In the genomic region with DNA sequence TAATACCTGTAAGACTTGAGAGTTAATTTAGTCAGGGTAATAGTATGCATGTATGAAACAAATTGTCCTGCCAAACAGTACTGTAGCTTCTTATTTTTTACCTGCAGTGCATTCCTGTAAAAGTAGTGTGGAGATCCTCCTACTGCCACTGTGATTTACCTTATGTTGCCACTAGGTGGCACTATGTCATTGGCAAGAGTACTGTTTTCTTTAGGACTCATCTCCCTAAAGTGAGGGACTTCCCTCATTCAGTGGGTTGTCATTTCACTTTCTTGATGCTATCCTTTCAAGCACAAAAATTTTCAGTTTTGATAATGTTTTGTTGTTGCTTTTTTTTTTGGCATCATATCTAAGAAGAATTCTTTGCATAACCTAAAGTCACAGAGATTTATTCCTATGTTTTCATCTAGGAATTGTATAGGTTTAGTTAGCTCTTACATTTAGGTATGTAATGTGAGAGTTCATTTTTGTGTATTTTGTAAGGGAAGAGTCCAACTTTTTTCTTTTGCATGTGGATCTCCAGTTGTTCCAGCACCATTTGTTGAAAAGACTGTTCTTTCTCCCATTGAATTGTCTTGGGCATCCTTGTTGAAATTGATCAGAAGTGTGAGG, we compare ENCODE assay signal across 8 cellular contexts.
DNase-seq lines count a peak whose midpoint lies in the region; ATAC-seq and TF ChIP-seq lines count a peak whose summit lies in the region.

No MANE protein-coding gene starts in this region.

- ATAC-seq in GM18502 (IDR thresholded peaks at IDR 0.05; ENCODE audit: poor library complexity, unreplicated experiment) (peak; percentile 71), HG03064 (IDR thresholded peaks at IDR 0.05; ENCODE audit: low read depth, unreplicated experiment) (peak; percentile 69)
- peak; percentile 73 to 74 for ATAC-seq in stimulated activated naive B cell treated with anti-CD40 and anti-IgM and Interleukin-4, amounts not matched to agents 10 μg/mL and 1 μg/mL and 100 μg/mL, for 72 hours (replicated peaks)

- no peak overlapping the region for H3K4me3 ChIP-seq in AG04449 (ENCODE audit: low read depth, low read length)

- H3K36me3 Mint-ChIP-seq in mesothelial cell of epicardium, result peaks cover 2% of the 10 kb centered on the region
- peaks cover 6 to 17% of the 10 kb centered on the region in 2 donors for H3K36me3 Mint-ChIP-seq in stimulated activated naive B cell treated with anti-CD40 and anti-IgM and Interleukin-4, amounts not matched to agents 10 μg/mL and 1 μg/mL and 100 μg/mL, for 72 hours

- H3K4me1 Mint-ChIP-seq in mesothelial cell of epicardium, result peaks cover 28% of the 10 kb centered on the region
- H3K4me1 Mint-ChIP-seq in stimulated activated naive B cell treated with anti-CD40 and anti-IgM and Interleukin-4, amounts not matched to agents 10 μg/mL and 1 μg/mL and 100 μg/mL, for 72 hours, result peaks cover 46 to 86% of the 10 kb centered on the region in 2 donors

- H3K9me3 Mint-ChIP-seq in mesothelial cell of epicardium, result no peaks in the 10 kb centered on the region
- H3K9me3 Mint-ChIP-seq in stimulated activated naive B cell treated with anti-CD40 and anti-IgM and Interleukin-4, amounts not matched to agents 10 μg/mL and 1 μg/mL and 100 μg/mL, for 72 hours, result no peaks in the 10 kb centered on the region

- H3K27me3 Mint-ChIP-seq in mesothelial cell of epicardium (ENCODE audit: low read depth), result no peaks in the 10 kb centered on the region
- no peaks in the 10 kb centered on the region for H3K27me3 Mint-ChIP-seq in stimulated activated naive B cell treated with anti-CD40 and anti-IgM and Interleukin-4, amounts not matched to agents 10 μg/mL and 1 μg/mL and 100 μg/mL, for 72 hours

- TF ChIP-seq CTCF in AG04449 (IDR thresholded peaks at IDR 0.05; ENCODE audit: insufficient read depth, low read length, missing control alignments) (peak; percentile 65), mesothelial cell of epicardium (IDR thresholded peaks at IDR 0.05; ENCODE audit: unreplicated experiment) (peak; percentile 86)

- POLR2A ChIA-PET in AG04449 (lab: Yijun Ruan, JAX), result no interaction called here

- H3K4me3 Mint-ChIP-seq in mesothelial cell of epicardium, result no peak overlapping the region
- H3K4me3 Mint-ChIP-seq in stimulated activated naive B cell treated with anti-CD40 and anti-IgM and Interleukin-4, amounts not matched to agents 10 μg/mL and 1 μg/mL and 100 μg/mL, for 72 hours, result no peak overlapping the region

- CTCF ChIA-PET in AG04449 (lab: Yijun Ruan, JAX), result interaction anchor here (0.6 to 10.6 kb wide), 25 partner anchors 8 to 355 kb away, joined by 3 to 146 read pairs (median 4); no protein-coding TSS in a partner anchor

- DNase-seq in AG04449 (ENCODE audit: low read depth, low spot score) (no peak), NCI-H226 (peak; percentile 69), mesothelial cell of epicardium (ENCODE audit: low spot score in 2 of 2, unreplicated experiment in 2 of 2) (peak; percentile 32 to 53)
- DNase-seq in activated CD4-positive, CD25-positive, alpha-beta regulatory T cell treated with anti-CD3 and anti-CD28 coated beads, Interleukin-2, amount 50 U/mL, for 16 hours (ENCODE audit: low read depth, low spot score), result peak; percentile 52
- DNase-seq in effector CD8-positive, alpha-beta T cell (lab: John Stamatoyannopoulos, UW), result peak; percentile 13
- peak; percentile 60 for DNase-seq in stimulated activated naive B cell treated with anti-CD40 and anti-IgM and Interleukin-4, amounts not matched to agents 10 μg/mL and 1 μg/mL and 100 μg/mL, for 72 hours

- H3K27ac Mint-ChIP-seq in mesothelial cell of epicardium, result no peak overlapping the region
- no peak overlapping the region for H3K27ac Mint-ChIP-seq in stimulated activated naive B cell treated with anti-CD40 and anti-IgM and Interleukin-4, amounts not matched to agents 10 μg/mL and 1 μg/mL and 100 μg/mL, for 72 hours
